In genomic region chr7:54995631-54996340, GRCh38 we compare ENCODE assay signal across 8 cellular contexts.
DNase-seq lines count a peak whose midpoint lies in the region; ATAC-seq and TF ChIP-seq lines count a peak whose summit lies in the region.

No MANE protein-coding gene starts in this region.

- ATAC-seq in GM19351 (IDR thresholded peaks at IDR 0.05; ENCODE audit: unreplicated experiment) = peak; percentile 92
- peak; percentile 75 for ATAC-seq in HG03442 (IDR thresholded peaks at IDR 0.05; ENCODE audit: unreplicated experiment)
- ATAC-seq in HG03097 (IDR thresholded peaks at IDR 0.05; ENCODE audit: low FRiP score, unreplicated experiment) = no peak
- no peak for ATAC-seq in HG03135 (IDR thresholded peaks at IDR 0.05; ENCODE audit: unreplicated experiment)

- DNase-seq in AG09319 (ENCODE audit: extremely low read depth, low read depth) (peak; percentile 83), astrocyte of the hippocampus (ENCODE audit: low read depth, low spot score) (peak; percentile 14), NAMALWA (ENCODE audit: low spot score) (no peak), NCI-H1930 (lab: John Stamatoyannopoulos, UW) (no peak)

- TF ChIP-seq CTCF in AG09319 (IDR thresholded peaks at IDR 0.05; ENCODE audit: low read depth, low read length) = no peak

Comparison
In these comparisons a context has a peak if more than half of its experiments do, and no peak if none do; other contexts are left out.
1. DNase-seq: peak in AG09319 (single experiment) and astrocyte of the hippocampus (single experiment); none in NAMALWA (single experiment) and NCI-H1930 (0 of 2).
2. ATAC-seq: peak in GM19351 (single experiment) and HG03442 (single experiment); none in HG03097 (single experiment) and HG03135 (single experiment).